Comparison of ENCODE assay signal across 1 cellular context in the genomic region with DNA sequence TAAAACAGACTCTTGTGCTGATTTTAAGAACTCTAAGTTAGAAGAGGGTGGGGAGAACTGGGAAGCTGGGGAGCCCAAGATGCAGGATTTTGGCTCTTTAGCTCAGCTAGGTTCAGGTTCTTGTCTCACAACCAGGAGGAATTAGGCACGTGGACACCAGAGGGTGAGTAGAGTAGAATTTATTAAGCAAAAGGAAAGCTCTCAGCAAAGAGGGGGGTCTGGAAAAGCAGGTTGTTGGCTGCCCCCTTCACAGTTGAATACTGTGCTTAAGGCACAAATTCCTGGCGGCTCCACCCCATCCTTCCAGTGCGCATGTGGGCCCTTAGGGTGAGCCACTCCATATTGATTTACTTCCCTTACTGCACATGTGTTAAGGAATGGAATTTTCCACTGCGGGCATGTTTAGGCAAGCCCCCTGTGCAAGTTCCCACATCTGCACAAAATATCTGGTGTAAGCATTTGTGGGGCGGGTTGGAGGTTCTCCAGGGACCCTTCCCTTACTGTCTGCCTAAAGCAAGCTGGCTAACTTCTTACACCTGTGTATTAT.
TF ChIP-seq lines count a peak whose summit lies in the region.

No MANE protein-coding gene starts in this region.

TF ChIP-seq in IMR-90, 13 proteins besides CTCF, POLR2A, EP300 and RAD21:
- TF ChIP-seq, protein P1, sequence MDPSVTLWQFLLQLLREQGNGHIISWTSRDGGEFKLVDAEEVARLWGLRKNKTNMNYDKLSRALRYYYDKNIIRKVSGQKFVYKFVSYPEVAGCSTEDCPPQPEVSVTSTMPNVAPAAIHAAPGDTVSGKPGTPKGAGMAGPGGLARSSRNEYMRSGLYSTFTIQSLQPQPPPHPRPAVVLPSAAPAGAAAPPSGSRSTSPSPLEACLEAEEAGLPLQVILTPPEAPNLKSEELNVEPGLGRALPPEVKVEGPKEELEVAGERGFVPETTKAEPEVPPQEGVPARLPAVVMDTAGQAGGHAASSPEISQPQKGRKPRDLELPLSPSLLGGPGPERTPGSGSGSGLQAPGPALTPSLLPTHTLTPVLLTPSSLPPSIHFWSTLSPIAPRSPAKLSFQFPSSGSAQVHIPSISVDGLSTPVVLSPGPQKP (IDR thresholded peaks at IDR 0.05; ENCODE audit: borderline replicate concordance, low read depth, low read length): no peak
